ENCODE assay signal across 15 cellular contexts in the genomic region with DNA sequence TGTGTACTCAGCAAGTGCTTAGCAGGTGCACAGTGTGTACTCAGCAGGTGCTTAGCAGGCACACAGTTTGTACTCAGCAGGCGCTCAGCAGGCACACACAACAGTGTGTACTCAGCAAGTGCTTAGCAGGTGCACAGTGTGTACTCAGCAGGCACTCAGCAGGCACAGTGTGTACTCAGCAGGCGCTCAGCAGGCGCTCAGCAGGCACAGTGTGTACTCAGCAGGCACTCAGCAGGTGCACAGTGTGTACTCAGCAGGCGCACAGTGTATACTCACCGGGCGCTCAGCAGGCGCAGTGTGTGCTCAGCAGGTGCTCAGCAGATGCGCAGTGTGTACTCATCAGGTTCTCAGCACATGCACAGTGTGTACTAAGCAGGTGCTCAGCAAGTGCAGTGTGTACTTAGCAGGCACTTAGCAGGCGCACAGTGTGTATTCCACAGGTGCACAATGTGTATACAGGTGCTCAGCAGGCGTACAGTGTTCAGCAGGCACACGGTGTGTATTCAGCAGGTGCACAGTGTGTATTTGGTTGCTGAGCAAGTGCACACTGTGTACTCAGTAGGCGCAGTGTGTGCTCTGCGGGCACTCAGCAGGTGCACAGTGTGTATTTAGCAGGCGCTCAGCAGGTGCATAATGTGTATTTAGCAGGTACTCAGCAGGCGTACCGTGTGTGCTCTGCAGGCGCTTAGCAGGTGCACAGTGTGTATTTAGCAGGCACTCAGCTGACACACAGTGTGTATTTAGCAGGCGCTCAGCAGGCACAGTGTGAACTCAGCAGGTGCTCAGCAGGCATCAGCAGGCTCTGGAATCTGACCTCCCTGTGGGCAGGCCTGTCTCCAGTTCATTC. TPM values are rescaled to one million over a fixed set of nuclear protein-coding genes. Genes with fewer than 3 reads are reported as not detected.
A peak's percentile ranks its signal among the peaks of the same experiment; 100 is the strongest.
DNase-seq lines count a peak whose midpoint lies in the region; ATAC-seq, FAIRE-seq and TF ChIP-seq lines count a peak whose summit lies in the region.
"Had no signal": no experiment of that assay in that cellular context is flagged by ENCODE, and none has a peak within 500 bp of the region (broad histone marks: within the 10 kb centered on the region; RNA-seq: fewer than 3 reads in every experiment).

No MANE protein-coding gene starts in this region.

- peak; percentile 33 to 61; a peak in 4 of 6 replicates for ATAC-seq in A549
- ATAC-seq in HG02642 (IDR thresholded peaks at IDR 0.05; ENCODE audit: poor library complexity, unreplicated experiment), result no peak
- ATAC-seq: natural killer cell treated with Interleukin-12 subunit alpha and Interleukin-12 subunit beta and Interleukin-15 and Interleukin-18, amount 100 ng/mL, for 72 hours had no signal

- no peaks in the 10 kb centered on the region for H3K27me3 ChIP-seq in CD4-positive, alpha-beta memory T cell (ENCODE audit: insufficient read depth, low read length)
- no peaks in the 10 kb centered on the region for H3K27me3 ChIP-seq in endodermal cell (ENCODE audit: control insufficient read depth, insufficient read depth, low read length, poor library complexity, severe bottlenecking)
- H3K27me3 ChIP-seq: adrenal gland had no signal

- H3K27ac ChIP-seq in A549 (no peak overlapping the region), OCI-LY7 (ENCODE audit: low read depth, low read length, poor library complexity, severe bottlenecking) (peak overlapping the region; percentile 86), endodermal cell (ENCODE audit: low read depth, low read length) (no peak overlapping the region)
- peak overlapping the region; percentile 52 for H3K27ac ChIP-seq in CD4-positive, alpha-beta memory T cell (ENCODE audit: low read depth, low read length)
- H3K27ac ChIP-seq: adrenal gland had no signal

- intact Hi-C loops in CD4-positive, alpha-beta memory T cell (cut with micrococcal nuclease), result no loop called here
- intact Hi-C loops in OCI-LY7 (cut with micrococcal nuclease; ENCODE audit: unreplicated experiment), result no loop called here

- H3K9me2 ChIP-seq in OCI-LY7 (ENCODE audit: insufficient read depth, low read length), result no peaks in the 10 kb centered on the region

- no peaks in the 10 kb centered on the region for H3K79me2 ChIP-seq in OCI-LY7 (ENCODE audit: insufficient read depth, low read depth, low read length)

- H3K4me3 Mint-ChIP-seq in CD4-positive, alpha-beta memory T cell, result peak overlapping the region in 5 of 8 donors; percentile 12 to 93 (median 90)
- no peak overlapping the region for H3K4me3 Mint-ChIP-seq in endodermal cell
- no peak overlapping the region for H3K4me3 Mint-ChIP-seq in HFFc6

- DNase-seq in A549 (ENCODE audit: low read depth in 1 of 2, low spot score in 1 of 2) (no peak), OCI-LY7 (ENCODE audit: low spot score) (peak; percentile 47), endodermal cell (peak; percentile 52), DMS 273 (lab: John Stamatoyannopoulos, UW; ENCODE audit: unreplicated experiment) (no peak), HFFc6 (no peak), foreskin fibroblast (no peak)
- DNase-seq in CD4-positive, alpha-beta memory T cell, result no peak
- DNase-seq: activated CD4-positive, alpha-beta memory T cell treated with anti-CD3 and anti-CD28 coated beads for 36 hours; activated T-cell treated with anti-CD3 and anti-CD28 coated beads, Interleukin-2, amount 50 U/mL, for 48 hours; NCI-H187 treated with DMSO at 0.1 percent for 48 hours; NK-92 treated with Interleukin-12 subunit alpha and Interleukin-12 subunit beta, amount 100 ng/mL, for 24 hours had no signal

- peaks cover 20 to 51% (median 32%) of the 10 kb centered on the region in 4 donors for H3K4me1 Mint-ChIP-seq in CD4-positive, alpha-beta memory T cell
- H3K4me1 Mint-ChIP-seq in endodermal cell (peaks cover 13% of the 10 kb centered on the region), HFFc6 (ENCODE audit: low read depth) (peaks cover 10% of the 10 kb centered on the region)

- no peak for TF ChIP-seq POLR2A in A549 (IDR thresholded peaks at IDR 0.05; ENCODE audit: low read length)

- WGBS in A549 (ENCODE audit: missing lambda C conversion rate), result 88% methylated on average over 10 of the region's 18 CpGs
- WGBS in endodermal cell (ENCODE audit: insufficient coverage in 1 of 2, insufficient read length in 1 of 2), 2 experiments, result 93 to 95% methylated on average over 18 of the region's 18 CpGs

- H3K9me3 ChIP-seq in A549 (no peaks in the 10 kb centered on the region), OCI-LY7 (ENCODE audit: low read length) (no peaks in the 10 kb centered on the region), endodermal cell (ENCODE audit: control insufficient read depth, low read length) (no peaks in the 10 kb centered on the region)
- no peaks in the 10 kb centered on the region for H3K9me3 ChIP-seq in CD4-positive, alpha-beta memory T cell (ENCODE audit: control insufficient read depth in 1 of 2, low read length in 2 of 2)
- H3K9me3 ChIP-seq: adrenal gland had no signal

- BruUV-seq in OCI-LY7 (replicated peaks; lab: Mats Ljungman, UMichigan), result no TSS peak

- H3K4me1 ChIP-seq in A549, result no peaks in the 10 kb centered on the region
- peaks cover 37% of the 10 kb centered on the region for H3K4me1 ChIP-seq in CD4-positive, alpha-beta memory T cell (ENCODE audit: insufficient read depth, low read length)
- H3K4me1 ChIP-seq in OCI-LY7 (ENCODE audit: insufficient read depth, low read length, poor library complexity, severe bottlenecking), result peaks cover 32% of the 10 kb centered on the region
- peaks cover 8% of the 10 kb centered on the region for H3K4me1 ChIP-seq in endodermal cell (ENCODE audit: control insufficient read depth, insufficient read depth, low read length)

- peak overlapping the region; percentile 86 to 95 (median 92) for H3K27ac Mint-ChIP-seq in CD4-positive, alpha-beta memory T cell
- H3K27ac Mint-ChIP-seq in endodermal cell (no peak overlapping the region), HFFc6 (no peak overlapping the region)

- no peaks in the 10 kb centered on the region for H3K36me3 ChIP-seq in CD4-positive, alpha-beta memory T cell (ENCODE audit: insufficient read depth, low read length)
- H3K36me3 ChIP-seq in OCI-LY7 (ENCODE audit: insufficient read depth, low read length), result no peaks in the 10 kb centered on the region
- H3K36me3 ChIP-seq in endodermal cell (ENCODE audit: control insufficient read depth, insufficient read depth, low read length), result no peaks in the 10 kb centered on the region
- H3K36me3 ChIP-seq: adrenal gland had no signal

- TF ChIP-seq RAD21 in A549 (conservative IDR thresholded peaks at IDR 0.05 in 1 of 2, IDR thresholded peaks at IDR 0.05 in 1 of 2), result no peak

- H3K4me2 ChIP-seq in A549 (no peak overlapping the region), OCI-LY7 (ENCODE audit: low read length) (peak overlapping the region; percentile 80)

- FAIRE-seq in A549 (lab: Jason Lieb, UNC), result no peak
- FAIRE-seq: TTC549 had no signal

- H3K4me3 ChIP-seq in A549 (no peak overlapping the region), OCI-LY7 (ENCODE audit: low read depth, low read length, poor library complexity, severe bottlenecking) (no peak overlapping the region), endodermal cell (ENCODE audit: low read length) (no peak overlapping the region), foreskin fibroblast (ENCODE audit: low read depth in 1 of 2, low read length in 2 of 2) (no peak overlapping the region)
- H3K4me3 ChIP-seq in CD4-positive, alpha-beta memory T cell (ENCODE audit: low read length in 2 of 2), result no peak overlapping the region
- H3K4me3 ChIP-seq: adrenal gland had no signal

- TF ChIP-seq CTCF in A549 (IDR thresholded peaks at IDR 0.05) (no peak), OCI-LY7 (conservative IDR thresholded peaks at IDR 0.05; ENCODE audit: low read length) (no peak), endodermal cell (conservative IDR thresholded peaks at IDR 0.05) (no peak), HFFc6 (IDR thresholded peaks at IDR 0.05) (no peak), foreskin fibroblast (IDR thresholded peaks at IDR 0.05; ENCODE audit: low read depth, low read length) (no peak)

- no peak overlapping the region for H2AFZ ChIP-seq in OCI-LY7 (ENCODE audit: low read length)

- CTCF ChIA-PET in A549 (lab: Yijun Ruan, JAX) (interaction anchor here (1.4 kb wide), 1 partner anchor 10 kb away, joined by 3 read pairs; no protein-coding TSS in a partner anchor), OCI-LY7 (lab: Charles Lee; ENCODE audit: unreplicated experiment) (no interaction called here)
- CTCF ChIA-PET in CD4-positive, alpha-beta memory T cell (lab: Charles Lee; ENCODE audit: partially characterized antibody), result interaction anchor here (1.2 kb wide), 1 partner anchor 8 kb away, joined by 3 read pairs; no protein-coding TSS in a partner anchor

- no peaks in the 10 kb centered on the region for H3K36me3 Mint-ChIP-seq in CD4-positive, alpha-beta memory T cell
- no peaks in the 10 kb centered on the region for H3K36me3 Mint-ChIP-seq in endodermal cell (ENCODE audit: low read depth)
- no peaks in the 10 kb centered on the region for H3K36me3 Mint-ChIP-seq in HFFc6 (ENCODE audit: low read depth)
- H3K36me3 Mint-ChIP-seq: activated CD4-positive, alpha-beta memory T cell treated with anti-CD3 and anti-CD28 coated beads for 36 hours; natural killer cell treated with Interleukin-12 subunit alpha and Interleukin-12 subunit beta and Interleukin-15 and Interleukin-18, amount 100 ng/mL, for 72 hours had no signal

- H3K27me3 Mint-ChIP-seq in CD4-positive, alpha-beta memory T cell, result no peaks in the 10 kb centered on the region
- peaks cover 6% of the 10 kb centered on the region for H3K27me3 Mint-ChIP-seq in endodermal cell (ENCODE audit: insufficient read depth)
- H3K27me3 Mint-ChIP-seq in HFFc6 (ENCODE audit: insufficient read depth), result no peaks in the 10 kb centered on the region
- H3K27me3 Mint-ChIP-seq: activated CD4-positive, alpha-beta memory T cell treated with anti-CD3 and anti-CD28 coated beads for 36 hours; natural killer cell treated with Interleukin-12 subunit alpha and Interleukin-12 subunit beta and Interleukin-15 and Interleukin-18, amount 100 ng/mL, for 72 hours had no signal

- no peaks in the 10 kb centered on the region for H3K9me3 Mint-ChIP-seq in CD4-positive, alpha-beta memory T cell
- H3K9me3 Mint-ChIP-seq in endodermal cell (no peaks in the 10 kb centered on the region), HFFc6 (no peaks in the 10 kb centered on the region)
- H3K9me3 Mint-ChIP-seq: activated CD4-positive, alpha-beta memory T cell treated with anti-CD3 and anti-CD28 coated beads for 36 hours; natural killer cell treated with Interleukin-12 subunit alpha and Interleukin-12 subunit beta and Interleukin-15 and Interleukin-18, amount 100 ng/mL, for 72 hours had no signal

- H3K9ac ChIP-seq in endodermal cell (ENCODE audit: extremely low read depth, low read length, poor library complexity, severe bottlenecking), result no peak overlapping the region

- H4K20me1 ChIP-seq in OCI-LY7 (ENCODE audit: insufficient read depth, low read length), result peaks cover 7% of the 10 kb centered on the region; the same call in 1 of the 2 replicates

- POLR2A ChIA-PET in A549 (lab: Yijun Ruan, JAX) (no interaction called here), OCI-LY7 (lab: Charles Lee) (interaction anchor here (0.6 to 1.8 kb wide), 2 partner anchors 16 to 58 kb away, joined by 4 to 6 read pairs; a partner anchor contains a TSS)
- POLR2A ChIA-PET in CD4-positive, alpha-beta memory T cell (lab: Charles Lee; ENCODE audit: partially characterized antibody), result interaction anchor here (1.2 to 1.9 kb wide), 2 partner anchors 14 to 133 kb away, joined by 4 to 7 read pairs; a partner anchor contains a TSS

- TF ChIP-seq EP300 in A549 (IDR thresholded peaks at IDR 0.05), result no peak

RNA-seq across cellular contexts. Expression of a gene that starts 15.1 kb away (rescaled TPM):
- polyA plus RNA-seq in A549 (2011; rRNA removed) (0.86 and 0.87 TPM in 2 replicates), A549 (2017; fragmentation: RNase III; extraction: RNeasy Plus Mini Kit Qiagen cat#74134 plus additional on column Dnase treatment) (4.0 to 5.7 TPM (median 4.3 TPM) in 3 replicates)
- polyA plus RNA-seq in A549 (2012; cell fraction: cytosol; rRNA removed), result 4.4 and 5.7 TPM in 2 replicates
- polyA plus RNA-seq in A549 (2012; cell fraction: nucleus; rRNA removed), result 13.7 and 20.7 TPM in 2 replicates
- polyA minus RNA-seq in A549 (2011; rRNA and poly(A)+ RNA removed), result 0.49 and 0.66 TPM in 2 replicates
- 10 to 100 TPM; 19.6 to 20.8 TPM for total RNA-seq in CD4-positive, alpha-beta memory T cell
- 1 to 10 TPM in 1 of 2 donors, not detected in 1; 1.7 TPM for polyA plus RNA-seq in CD4-positive, alpha-beta memory T cell
- total RNA-seq in OCI-LY7 (2014; rRNA removed; shearing (Covaris generic)), result 3.4 and 4.1 TPM in 2 replicates
- total RNA-seq in OCI-LY7 (2022) (10.0 and 10.3 TPM in 2 replicates), endodermal cell (10 to 100 TPM; 26.6 to 29.7 TPM)
- 20.4 TPM for polyA plus RNA-seq in endodermal cell (2013, experiment 1 of 2)
- polyA plus RNA-seq in endodermal cell (2013, experiment 2 of 2), result 17.5 TPM
- total RNA-seq in HFFc6 (2021; fragmentation: NEBNext Ultra II Directional; extraction: Animal tissue kit (Norgen Biotek cat#: 25700)), result 10 to 100 TPM; 11.8 to 14.5 (median 13.4) TPM

Comparison
In these comparisons a context has a peak if more than half of its experiments do, and no peak if none do; other contexts are left out.
1. DNase-seq: peak in OCI-LY7 (single experiment) and endodermal cell (single experiment); none in A549 (0 of 2), CD4-positive, alpha-beta memory T cell (0 of 5), DMS 273 (single experiment), HFFc6 (single experiment) and foreskin fibroblast (0 of 2).
2. H3K27ac ChIP-seq: peak in CD4-positive, alpha-beta memory T cell (single experiment) and OCI-LY7 (single experiment); none in A549 (0 of 2) and endodermal cell (single experiment).
3. H3K27ac Mint-ChIP-seq: peak in CD4-positive, alpha-beta memory T cell (7 of 7); none in endodermal cell (single experiment) and HFFc6 (single experiment).
4. H3K4me3 Mint-ChIP-seq: peak in CD4-positive, alpha-beta memory T cell (5 of 8); none in endodermal cell (single experiment) and HFFc6 (single experiment).